In genomic region chr15:74788042-74788715, GRCh38 we compare ENCODE assay signal across 1 cellular context.
TF ChIP-seq lines count a peak whose summit lies in the region.

No MANE protein-coding gene starts in this region.

TF ChIP-seq in K562, 482 proteins besides CTCF, POLR2A, EP300 and RAD21:
- TF ChIP-seq EGR1 (conservative IDR thresholded peaks at IDR 0.05) (peak; percentile 63; the same call in 1 of the 2 replicates), ZFP36 (IDR thresholded peaks at IDR 0.05; ENCODE audit: low read depth, low read length, partially characterized antibody) (peak; percentile 88), ZBED1 (IDR thresholded peaks at IDR 0.05) (no peak)
